Comparison of ENCODE assay signal across 22 cellular contexts in genomic region chr18:51138936-51139335, GRCh38. TPM values are rescaled to one million over a fixed set of nuclear protein-coding genes. Genes with fewer than 3 reads are reported as not detected.
DNase-seq lines count a peak whose midpoint lies in the region; ATAC-seq and TF ChIP-seq lines count a peak whose summit lies in the region.
"Had no signal": no experiment of that assay in that cellular context is flagged by ENCODE, and none has a peak within 500 bp of the region (broad histone marks: within the 10 kb centered on the region; RNA-seq: fewer than 3 reads in every experiment).

No MANE protein-coding gene starts in this region.

- H3K36me3 Mint-ChIP-seq in memory B cell (no peaks in the 10 kb centered on the region), MCF 10A (ENCODE audit: insufficient read depth, unreplicated experiment) (peaks cover 1% of the 10 kb centered on the region), natural killer cell (no peaks in the 10 kb centered on the region)
- H3K36me3 Mint-ChIP-seq in stimulated activated memory B cell treated with anti-CD40 and anti-IgM and Interleukin-4, amounts not matched to agents 10 μg/mL and 1 μg/mL and 100 μg/mL, for 72 hours: no peaks in the 10 kb centered on the region
- H3K36me3 Mint-ChIP-seq: CD14-positive monocyte; CD8-positive, alpha-beta memory T cell had no signal

- no peaks in the 10 kb centered on the region for H3K9me3 Mint-ChIP-seq in memory B cell
- H3K9me3 Mint-ChIP-seq in stimulated activated memory B cell treated with anti-CD40 and anti-IgM and Interleukin-4, amounts not matched to agents 10 μg/mL and 1 μg/mL and 100 μg/mL, for 72 hours: no peaks in the 10 kb centered on the region
- H3K9me3 Mint-ChIP-seq in MCF 10A (ENCODE audit: unreplicated experiment): no peaks in the 10 kb centered on the region
- no peaks in the 10 kb centered on the region for H3K9me3 Mint-ChIP-seq in natural killer cell
- H3K9me3 Mint-ChIP-seq: CD4-positive, alpha-beta T cell; CD8-positive, alpha-beta memory T cell; HFFc6 had no signal

- POLR2A ChIA-PET in OCI-LY7 (lab: Charles Lee): no interaction called here
- POLR2A ChIA-PET in MCF 10A (lab: Yijun Ruan, JAX): interaction anchor here (1.0 kb wide), 1 partner anchor 16 kb away, joined by 3 read pairs; no protein-coding TSS in a partner anchor

- CTCF ChIA-PET in OCI-LY7 (lab: Charles Lee; ENCODE audit: unreplicated experiment) (no interaction called here), MCF 10A (lab: Yijun Ruan, JAX) (no interaction called here)

- ATAC-seq in Right ventricle myocardium inferior (no peak), memory B cell (ENCODE audit: low read depth) (no peak), HG03469 (IDR thresholded peaks at IDR 0.05; ENCODE audit: unreplicated experiment) (no peak), natural killer cell (no peak)
- ATAC-seq in stimulated activated memory B cell treated with anti-CD40 and anti-IgM and Interleukin-4, amounts not matched to agents 10 μg/mL and 1 μg/mL and 100 μg/mL, for 72 hours: no peak
- ATAC-seq: GM12878 had no signal

- no peaks in the 10 kb centered on the region for H3K79me2 ChIP-seq in OCI-LY7 (ENCODE audit: insufficient read depth, low read depth, low read length)

- TF ChIP-seq CTCF in OCI-LY7 (conservative IDR thresholded peaks at IDR 0.05; ENCODE audit: low read length): no peak
- no peak for TF ChIP-seq CTCF in MCF 10A (IDR thresholded peaks at IDR 0.05; ENCODE audit: unreplicated experiment)
- TF ChIP-seq CTCF in natural killer cell (IDR thresholded peaks at IDR 0.05): no peak

- peaks cover 19% of the 10 kb centered on the region for H3K4me1 ChIP-seq in OCI-LY7 (ENCODE audit: insufficient read depth, low read length, poor library complexity, severe bottlenecking)
- H3K4me1 ChIP-seq: BE2C, HAP-1 had no signal

- BruUV-seq in OCI-LY7 (replicated peaks; lab: Mats Ljungman, UMichigan): no TSS peak
- BruUV-seq in MCF 10A (replicated peaks; lab: Mats Ljungman, UMichigan): no TSS peak

- H3K4me1 Mint-ChIP-seq in memory B cell (peaks cover 14% of the 10 kb centered on the region), MCF 10A (ENCODE audit: insufficient read depth, unreplicated experiment) (peaks cover 30% of the 10 kb centered on the region), natural killer cell (peaks cover 0 to 21% of the 10 kb centered on the region in 2 donors)
- peaks cover 30% of the 10 kb centered on the region for H3K4me1 Mint-ChIP-seq in stimulated activated memory B cell treated with anti-CD40 and anti-IgM and Interleukin-4, amounts not matched to agents 10 μg/mL and 1 μg/mL and 100 μg/mL, for 72 hours
- H3K4me1 Mint-ChIP-seq: CD14-positive monocyte; CD8-positive, alpha-beta memory T cell had no signal

- peak overlapping the region; percentile 46; the same call in 1 of the 2 replicates for H2AFZ ChIP-seq in OCI-LY7 (ENCODE audit: low read length)

- no peaks in the 10 kb centered on the region for H3K9me2 ChIP-seq in OCI-LY7 (ENCODE audit: insufficient read depth, low read length)

- H3K9me3 ChIP-seq in OCI-LY7 (ENCODE audit: low read length): no peaks in the 10 kb centered on the region
- H3K9me3 ChIP-seq: BE2C; BLaER1 treated with 17β-estradiol and CSF1 and Interleukin-3, amounts not matched to agents 10 nM and 100 nM; HAP-1 had no signal

- DNase-seq in cardiac septum (ENCODE audit: low spot score): peak; percentile 39
- no peak for DNase-seq in Right ventricle myocardium inferior (ENCODE audit: missing footprints)
- no peak for DNase-seq in OCI-LY7 (ENCODE audit: low spot score)
- no peak for DNase-seq in memory B cell (ENCODE audit: low spot score in 2 of 2)
- no peak for DNase-seq in MCF 10A (ENCODE audit: unreplicated experiment)
- DNase-seq in natural killer cell: no peak
- DNase-seq: BE2C; CD4-positive, alpha-beta T cell; CD8-positive, alpha-beta memory T cell; DMS 273 treated with DMSO at 0.1 percent for 48 hours; DMS79; EL; GDM1; GOT3; HFFc6 had no signal

- no peaks in the 10 kb centered on the region for H4K20me1 ChIP-seq in OCI-LY7 (ENCODE audit: insufficient read depth, low read length)
- H4K20me1 ChIP-seq: BLaER1 treated with 17β-estradiol and CSF1 and Interleukin-3, amounts not matched to agents 10 nM and 100 nM had no signal

- peak overlapping the region; percentile 5 for H3K4me3 Mint-ChIP-seq in memory B cell
- no peak overlapping the region for H3K4me3 Mint-ChIP-seq in stimulated activated memory B cell treated with anti-CD40 and anti-IgM and Interleukin-4, amounts not matched to agents 10 μg/mL and 1 μg/mL and 100 μg/mL, for 72 hours
- no peak overlapping the region for H3K4me3 Mint-ChIP-seq in MCF 10A (ENCODE audit: unreplicated experiment)
- no peak overlapping the region for H3K4me3 Mint-ChIP-seq in natural killer cell
- H3K4me3 Mint-ChIP-seq: CD14-positive monocyte; CD4-positive, alpha-beta T cell; CD8-positive, alpha-beta memory T cell; HFFc6 had no signal

- H3K27ac Mint-ChIP-seq in memory B cell (no peak overlapping the region), MCF 10A (ENCODE audit: low read depth, unreplicated experiment) (no peak overlapping the region), natural killer cell (no peak overlapping the region)
- H3K27ac Mint-ChIP-seq in stimulated activated memory B cell treated with anti-CD40 and anti-IgM and Interleukin-4, amounts not matched to agents 10 μg/mL and 1 μg/mL and 100 μg/mL, for 72 hours: peak overlapping the region; percentile 11
- H3K27ac Mint-ChIP-seq: CD4-positive, alpha-beta T cell; CD8-positive, alpha-beta memory T cell; HFFc6 had no signal

- H3K27ac ChIP-seq in OCI-LY7 (ENCODE audit: low read depth, low read length, poor library complexity, severe bottlenecking): no peak overlapping the region
- H3K27ac ChIP-seq: 22Rv1; BLaER1 treated with 17β-estradiol and CSF1 and Interleukin-3, amounts not matched to agents 10 nM and 100 nM had no signal

- H3K36me3 ChIP-seq in OCI-LY7 (ENCODE audit: insufficient read depth, low read length): no peaks in the 10 kb centered on the region
- H3K36me3 ChIP-seq: BE2C; BLaER1 treated with 17β-estradiol and CSF1 and Interleukin-3, amounts not matched to agents 10 nM and 100 nM; HAP-1 had no signal

- intact Hi-C loops in cardiac septum (cut with DNase I): no loop called here
- intact Hi-C loops in Right ventricle myocardium inferior (cut with DNase I): no loop called here
- intact Hi-C loops in OCI-LY7 (cut with micrococcal nuclease; ENCODE audit: unreplicated experiment): no loop called here
- intact Hi-C loops in MCF 10A (cut with micrococcal nuclease): loop anchor here (10.0 kb wide), 2 partner anchors 396 to 476 kb away; no protein-coding TSS in a partner anchor
- intact Hi-C loops in natural killer cell (cut with micrococcal nuclease): no loop called here

- H3K4me2 ChIP-seq in OCI-LY7 (ENCODE audit: low read length): peak overlapping the region; percentile 46; the same call in 1 of the 2 replicates
- H3K4me2 ChIP-seq: BLaER1 treated with 17β-estradiol and CSF1 and Interleukin-3, amounts not matched to agents 10 nM and 100 nM had no signal

- H3K4me3 ChIP-seq in OCI-LY7 (ENCODE audit: low read depth, low read length, poor library complexity, severe bottlenecking): no peak overlapping the region
- H3K4me3 ChIP-seq: BLaER1 treated with 17β-estradiol and CSF1 and Interleukin-3, amounts not matched to agents 10 nM and 100 nM; GM12878; HAP-1 had no signal

- no peaks in the 10 kb centered on the region for H3K27me3 Mint-ChIP-seq in memory B cell
- H3K27me3 Mint-ChIP-seq in stimulated activated memory B cell treated with anti-CD40 and anti-IgM and Interleukin-4, amounts not matched to agents 10 μg/mL and 1 μg/mL and 100 μg/mL, for 72 hours: no peaks in the 10 kb centered on the region
- no peaks in the 10 kb centered on the region for H3K27me3 Mint-ChIP-seq in MCF 10A (ENCODE audit: insufficient read depth, unreplicated experiment)
- no peaks in the 10 kb centered on the region for H3K27me3 Mint-ChIP-seq in natural killer cell (ENCODE audit: low read depth in 2 of 2)
- H3K27me3 Mint-ChIP-seq: CD4-positive, alpha-beta T cell had no signal

RNA-seq across cellular contexts. Expression of gene MEX3C, which starts 58.5 kb away (rescaled TPM):
- total RNA-seq in cardiac septum: 21.6 TPM
- 20.5 TPM for total RNA-seq in Right ventricle myocardium inferior
- 41.9 and 48.9 TPM in 2 replicates for total RNA-seq in OCI-LY7 (2014; rRNA removed; shearing (Covaris generic))
- total RNA-seq in OCI-LY7 (2022): 43.4 TPM in 2 replicates
- total RNA-seq in MCF 10A (2022): 65.3 and 81.9 TPM in 2 replicates
- 100 to 1,000 TPM; 189 to 205 (median 202) TPM for total RNA-seq in natural killer cell
